In the genomic region with DNA sequence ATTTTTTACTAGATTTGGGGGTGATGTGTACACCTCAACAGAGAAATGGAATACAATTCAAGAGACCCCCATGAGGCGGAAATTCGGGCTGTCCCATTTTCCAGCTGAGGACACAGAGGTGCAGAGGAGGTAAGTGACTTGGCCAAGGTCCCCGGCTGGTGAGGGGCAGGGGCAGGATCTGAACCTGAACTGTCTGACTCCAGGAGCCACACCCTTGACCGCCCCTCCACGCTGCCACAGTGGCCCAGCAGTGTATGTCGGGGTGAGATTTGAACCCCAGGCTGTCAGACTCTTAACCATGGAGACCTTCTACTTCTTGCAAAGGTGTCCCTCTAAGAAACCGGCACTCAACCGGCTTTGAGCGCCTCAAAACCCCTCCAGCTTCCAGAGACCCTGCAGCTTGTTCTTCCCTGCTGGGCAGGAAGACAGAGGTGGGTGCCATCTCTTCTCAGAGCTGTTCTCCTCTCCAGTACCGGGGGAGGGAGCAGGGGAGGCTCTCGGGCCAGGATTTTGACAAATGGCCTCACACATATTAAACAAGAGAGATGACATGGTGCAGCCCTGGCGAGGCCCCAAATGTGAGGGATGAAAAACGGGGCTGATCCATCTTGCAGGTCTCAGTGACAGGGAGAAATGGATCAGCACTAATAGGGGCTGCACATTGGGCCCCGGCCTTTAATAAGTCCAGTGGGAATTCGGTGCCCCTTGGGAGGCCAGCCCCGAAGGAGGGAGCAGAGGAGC, we compare ENCODE assay signal across 15 cellular contexts.
A peak's percentile ranks its signal among the peaks of the same experiment; 100 is the strongest.
DNase-seq lines count a peak whose midpoint lies in the region; ATAC-seq and TF ChIP-seq lines count a peak whose summit lies in the region.
"Had no signal": no experiment of that assay in that cellular context is flagged by ENCODE, and none has a peak within 500 bp of the region (broad histone marks: within the 10 kb centered on the region; RNA-seq: fewer than 3 reads in every experiment).

No MANE protein-coding gene starts in this region.

- no peak for ATAC-seq in GM18861 (IDR thresholded peaks at IDR 0.05; ENCODE audit: unreplicated experiment)
- no peak for ATAC-seq in stimulated activated naive CD8-positive, alpha-beta T cell treated with anti-CD3 and anti-CD28 coated beads, Interleukin-15, amount 100 ng/mL, for 72 hours
- ATAC-seq: GM23338 had no signal

- no peak for TF ChIP-seq EP300 in sigmoid colon (IDR thresholded peaks at IDR 0.05)

- H3K9me3 Mint-ChIP-seq in H9 (peaks cover 0 to 4% of the 10 kb centered on the region in 2 experiments; a peak in 2 of 5 replicates), HFFc6 (peaks cover 4% of the 10 kb centered on the region)
- H3K9me3 Mint-ChIP-seq in stimulated activated naive CD8-positive, alpha-beta T cell treated with anti-CD3 and anti-CD28 coated beads, Interleukin-15, amount 100 ng/mL, for 72 hours = peaks cover 6 to 13% of the 10 kb centered on the region in 2 donors

- no peak overlapping the region for H3K4ac ChIP-seq in H9 (ENCODE audit: low read depth, low read length)

- peak overlapping the region; percentile 87; the same call in 1 of the 2 replicates for H3K4me2 ChIP-seq in BLaER1
- H3K4me2 ChIP-seq in H9 (ENCODE audit: insufficient read depth, insufficient read length, low read length) = no peak overlapping the region
- H3K4me2 ChIP-seq: GM23338 had no signal

- no peak overlapping the region for H2BK5ac ChIP-seq in H9 (ENCODE audit: insufficient read length, low read length)

- H4K91ac ChIP-seq in H9 (ENCODE audit: insufficient read length, low read depth, low read length) = no peak overlapping the region

- no peak for TF ChIP-seq CTCF in H9 (conservative IDR thresholded peaks at IDR 0.05)
- TF ChIP-seq CTCF in sigmoid colon (IDR thresholded peaks at IDR 0.05) = no peak
- no peak for TF ChIP-seq CTCF in HFFc6 (IDR thresholded peaks at IDR 0.05)

- no peaks in the 10 kb centered on the region for H3K79me2 ChIP-seq in H9 (ENCODE audit: insufficient read depth, low read length)

- H3K27ac Mint-ChIP-seq in H9 (no peak overlapping the region), HFFc6 (no peak overlapping the region)
- H3K27ac Mint-ChIP-seq in stimulated activated naive CD8-positive, alpha-beta T cell treated with anti-CD3 and anti-CD28 coated beads, Interleukin-15, amount 100 ng/mL, for 72 hours = no peak overlapping the region
- H3K27ac Mint-ChIP-seq: B cell; CD4-positive, CD25-positive, alpha-beta regulatory T cell; GM23338 had no signal

- no peak overlapping the region for H4K8ac ChIP-seq in H9 (replicated peaks; ENCODE audit: insufficient read length, low read depth, low read length)

- DNase-seq in H9 (peak; percentile 17), islet precursor cell (peak; percentile 41), sigmoid colon (peak; percentile 27), HFFc6 (no peak)
- DNase-seq in stimulated activated CD4-positive, alpha-beta T cell treated with anti-CD3 and anti-CD28 coated beads, Interleukin-4, amount 100 ng/mL, for 1 hour = no peak
- DNase-seq in stimulated activated naive CD8-positive, alpha-beta T cell treated with anti-CD3 and anti-CD28 coated beads, Interleukin-15, amount 100 ng/mL, for 72 hours = no peak
- DNase-seq: Calu3; CD4-positive, CD25-positive, alpha-beta regulatory T cell; DMS 273 treated with DMSO at 0.1 percent for 48 hours; H7; IMR-90 had no signal

- no peak overlapping the region for H2BK15ac ChIP-seq in H9 (ENCODE audit: low read depth, low read length)

- no peak overlapping the region for H3K14ac ChIP-seq in H9 (ENCODE audit: insufficient read depth, low read length)

- no peak overlapping the region for H2BK20ac ChIP-seq in H9 (ENCODE audit: low read depth, low read length, poor library complexity, severe bottlenecking)

- no peaks in the 10 kb centered on the region for H3K9me3 ChIP-seq in BLaER1
- H3K9me3 ChIP-seq in H9 (ENCODE audit: control insufficient read depth, low read depth, low read length) = no peaks in the 10 kb centered on the region
- no peaks in the 10 kb centered on the region for H3K9me3 ChIP-seq in sigmoid colon

- H3K27me3 Mint-ChIP-seq in H9 (ENCODE audit: low read depth) (no peaks in the 10 kb centered on the region), HFFc6 (ENCODE audit: insufficient read depth) (peaks cover 41% of the 10 kb centered on the region)
- peaks cover 50% of the 10 kb centered on the region for H3K27me3 Mint-ChIP-seq in stimulated activated naive CD8-positive, alpha-beta T cell treated with anti-CD3 and anti-CD28 coated beads, Interleukin-15, amount 100 ng/mL, for 72 hours

- H3K23ac ChIP-seq in H9 (ENCODE audit: insufficient read length, low read depth, low read length) = no peak overlapping the region

- H3K4me1 ChIP-seq in BLaER1 = peaks cover 69% of the 10 kb centered on the region
- H3K4me1 ChIP-seq in H9 (ENCODE audit: insufficient read depth, low read length) = no peaks in the 10 kb centered on the region; the same call in 1 of the 2 replicates
- H3K4me1 ChIP-seq in sigmoid colon = no peaks in the 10 kb centered on the region

- H3K56ac ChIP-seq in H9 (ENCODE audit: insufficient read length, low read depth, low read length) = no peak overlapping the region

- H3K9ac ChIP-seq in BLaER1 = no peak overlapping the region
- H3K9ac ChIP-seq in H9 (ENCODE audit: extremely low read depth, insufficient read length, low read length) = no peak overlapping the region

- H2BK120ac ChIP-seq in H9 (ENCODE audit: low read depth, low read length, poor library complexity, severe bottlenecking) = no peak overlapping the region

- no peak overlapping the region for H2AK5ac ChIP-seq in H9 (ENCODE audit: insufficient read length, low read length)

- no peak overlapping the region for H2AFZ ChIP-seq in H9 (ENCODE audit: low read length)
- H2AFZ ChIP-seq: GM23338 had no signal

- H4K20me1 ChIP-seq in BLaER1 = peaks cover 20% of the 10 kb centered on the region; the same call in 1 of the 2 replicates
- H4K20me1 ChIP-seq in H9 (ENCODE audit: control insufficient read depth, insufficient read depth, insufficient read length) = no peaks in the 10 kb centered on the region

- H3K79me1 ChIP-seq in H9 (ENCODE audit: insufficient read depth, low read depth, low read length, poor library complexity, severe bottlenecking) = no peaks in the 10 kb centered on the region

- no peak overlapping the region for H4K5ac ChIP-seq in H9 (ENCODE audit: insufficient read length, low read depth, low read length)

- no peak overlapping the region for H2BK12ac ChIP-seq in H9 (ENCODE audit: insufficient read length, low read depth, low read length)

- no peak overlapping the region for H3K4me3 Mint-ChIP-seq in H9
- H3K4me3 Mint-ChIP-seq in HFFc6 = no peak overlapping the region
- H3K4me3 Mint-ChIP-seq in stimulated activated naive CD8-positive, alpha-beta T cell treated with anti-CD3 and anti-CD28 coated beads, Interleukin-15, amount 100 ng/mL, for 72 hours = no peak overlapping the region
- H3K4me3 Mint-ChIP-seq: B cell; CD4-positive, CD25-positive, alpha-beta regulatory T cell; GM23338 had no signal

- H3K27ac ChIP-seq in BLaER1 (no peak overlapping the region), H9 (ENCODE audit: insufficient read length, low read depth, low read length) (no peak overlapping the region), sigmoid colon (no peak overlapping the region)

- H3K4me3 ChIP-seq in BLaER1 = no peak overlapping the region
- no peak overlapping the region for H3K4me3 ChIP-seq in sigmoid colon
- H3K4me3 ChIP-seq: GM23338 had no signal

- no CpG with 5 or more reads among the region's 16 CpGs for WGBS in H9 (ENCODE audit: extremely low coverage, insufficient read length, low lambda C conversion rate)
- 79% methylated on average over 16 of the region's 16 CpGs for WGBS in sigmoid colon, 2 donors

- no peaks in the 10 kb centered on the region for H3K23me2 ChIP-seq in H9 (ENCODE audit: insufficient read length, low read depth, low read length, poor library complexity, severe bottlenecking)

- 0 out of 2 replicates have a peak, but pooled peaks cover 6% of the 10 kb centered on the region for H3K27me3 ChIP-seq in BLaER1
- H3K27me3 ChIP-seq in H9 (ENCODE audit: insufficient read depth, low read length) = no peaks in the 10 kb centered on the region
- H3K27me3 ChIP-seq in sigmoid colon = no peaks in the 10 kb centered on the region

- no peak overlapping the region for H3T11ph ChIP-seq in H9 (ENCODE audit: low read length)

- no peak for TF ChIP-seq POLR2A in sigmoid colon (IDR thresholded peaks at IDR 0.05)

- intact Hi-C loops in sigmoid colon (cut with DNase I) = no loop called here

- H3K36me3 Mint-ChIP-seq in H9 (ENCODE audit: insufficient read depth in 1 of 3, low read depth in 3 of 3) = peaks cover 0 to 3% (median 3%) of the 10 kb centered on the region in 3 experiments; a peak in 2 of 7 replicates
- no peaks in the 10 kb centered on the region; the same call in 1 of the 2 replicates for H3K36me3 Mint-ChIP-seq in HFFc6 (ENCODE audit: low read depth)

- H3K18ac ChIP-seq in H9 (ENCODE audit: insufficient read length, low read depth, low read length) = no peak overlapping the region

- H3K4me1 Mint-ChIP-seq in H9 = peaks cover 6 to 18% of the 10 kb centered on the region in 2 experiments
- peaks cover 7% of the 10 kb centered on the region; the same call in 1 of the 2 replicates for H3K4me1 Mint-ChIP-seq in HFFc6 (ENCODE audit: low read depth)
- no peaks in the 10 kb centered on the region for H3K4me1 Mint-ChIP-seq in stimulated activated naive CD8-positive, alpha-beta T cell treated with anti-CD3 and anti-CD28 coated beads, Interleukin-15, amount 100 ng/mL, for 72 hours
- H3K4me1 Mint-ChIP-seq: B cell; CD4-positive, CD25-positive, alpha-beta regulatory T cell had no signal

- H3K36me3 ChIP-seq in BLaER1 = no peaks in the 10 kb centered on the region
- H3K36me3 ChIP-seq in sigmoid colon = no peaks in the 10 kb centered on the region

Comparison
In these comparisons a context has a peak if more than half of its experiments do, and no peak if none do; other contexts are left out.
1. DNase-seq: peak in H9 (single experiment), islet precursor cell (single experiment) and sigmoid colon (single experiment); none in HFFc6 (single experiment), stimulated activated CD4-positive, alpha-beta T cell treated with anti-CD3 and anti-CD28 coated beads, Interleukin-4, amount 100 ng/mL, for 1 hour (single experiment) and stimulated activated naive CD8-positive, alpha-beta T cell treated with anti-CD3 and anti-CD28 coated beads, Interleukin-15, amount 100 ng/mL, for 72 hours (0 of 2).